Comparison of ENCODE assay signal across 8 cellular contexts in genomic region chr1:64743954-64744491, GRCh38. TPM values are rescaled to one million over a fixed set of nuclear protein-coding genes. Genes with fewer than 3 reads are reported as not detected.
DNase-seq lines count a peak whose midpoint lies in the region; ATAC-seq and TF ChIP-seq lines count a peak whose summit lies in the region.

No MANE protein-coding gene starts in this region.

- H3K4me1 ChIP-seq in BE2C = no peaks in the 10 kb centered on the region
- H3K4me1 ChIP-seq in mucosa of rectum (ENCODE audit: control insufficient read depth in 2 of 2, insufficient read depth in 2 of 2, low read length in 2 of 2) = peaks cover 0 to 20% of the 10 kb centered on the region in 2 donors

- ATAC-seq in HG03045 (IDR thresholded peaks at IDR 0.05; ENCODE audit: unreplicated experiment) = no peak

- H3K9me3 ChIP-seq in BE2C (no peaks in the 10 kb centered on the region), mucosa of rectum (ENCODE audit: control insufficient read depth in 2 of 2, low read length in 2 of 2) (no peaks in the 10 kb centered on the region)

- H3K36me3 ChIP-seq in BE2C (no peaks in the 10 kb centered on the region), mucosa of rectum (ENCODE audit: control insufficient read depth in 2 of 2, insufficient read depth in 2 of 2, low read length in 2 of 2) (no peaks in the 10 kb centered on the region)

- peak overlapping the region in 1 of 2 donors; percentile 93 for H3K9ac ChIP-seq in mucosa of rectum (ENCODE audit: low read depth in 1 of 2, low read length in 2 of 2)

- H3K27me3 ChIP-seq in BE2C = no peaks in the 10 kb centered on the region
- no peaks in the 10 kb centered on the region for H3K27me3 ChIP-seq in HL-60 (ENCODE audit: insufficient read depth, poor library complexity, severe bottlenecking)
- no peaks in the 10 kb centered on the region for H3K27me3 ChIP-seq in mucosa of rectum (ENCODE audit: control insufficient read depth in 2 of 2, insufficient read depth in 2 of 2, low read length in 2 of 2)

- H3K27ac ChIP-seq in HL-60 (replicated peaks) (peak overlapping the region; percentile 85), caudate nucleus (ENCODE audit: low read depth, low read length) (peak overlapping the region; percentile 70), mucosa of rectum (ENCODE audit: low read depth in 2 of 2, low read length in 2 of 2) (peak overlapping the region in 1 of 2 donors; percentile 67)

- H3K4me3 ChIP-seq in BE2C (ENCODE audit: low read depth, low read length) = peak overlapping the region; percentile 77
- peak overlapping the region; percentile 85 for H3K4me3 ChIP-seq in HL-60 (replicated peaks; ENCODE audit: insufficient read depth, low read length)
- peak overlapping the region; percentile 69 to 84 for H3K4me3 ChIP-seq in mucosa of rectum (ENCODE audit: low read length in 2 of 2)

- no peak for DNase-seq in BE2C
- no peak for DNase-seq in HL-60 (ENCODE audit: low read depth in 1 of 2, low spot score in 1 of 2)
- DNase-seq in caudate nucleus (lab: John Stamatoyannopoulos, UW) = no peak
- no peak for DNase-seq in NK-92 (lab: John Stamatoyannopoulos, UW; ENCODE audit: unreplicated experiment)
- DNase-seq in posterior vena cava (ENCODE audit: low spot score) = no peak
- DNase-seq in NCI-H2081 treated with DMSO at 0.1 percent for 48 hours (lab: John Stamatoyannopoulos, UW) = no peak

- no peak for TF ChIP-seq CTCF in BE2C (IDR thresholded peaks at IDR 0.05; ENCODE audit: low read depth, low read length)
- no peak for TF ChIP-seq CTCF in HL-60 (IDR thresholded peaks at IDR 0.05; ENCODE audit: insufficient read depth, low read length)

- intact Hi-C loops in posterior vena cava (cut with DNase I) = no loop called here

RNA-seq across cellular contexts. Expression of gene RAVER2, which starts 0.9 kb away (rescaled TPM):
- polyA plus RNA-seq in BE2C (2012; ENCODE audit: insufficient read depth, insufficient read length, low read depth) = 4.4 TPM
- 10 to 100 TPM in 1 of 2 donors, 1 to 10 TPM in 1; 8.8 to 11.5 TPM for total RNA-seq in posterior vena cava
